ENCODE assay signal across 8 cellular contexts in genomic region chr17:81537343-81537855, GRCh38. TPM values are rescaled to one million over a fixed set of nuclear protein-coding genes. Genes with fewer than 3 reads are reported as not detected.
DNase-seq lines count a peak whose midpoint lies in the region; ATAC-seq and TF ChIP-seq lines count a peak whose summit lies in the region.

No MANE protein-coding gene starts in this region.

- no peak for DNase-seq in AG10803 (ENCODE audit: low read depth)
- peak; percentile 88 for DNase-seq in RPMI8226
- no peak for DNase-seq in chondrocyte (ENCODE audit: low spot score)
- peak; percentile 43 for DNase-seq in naive B cell

- H3K36me3 Mint-ChIP-seq in chondrocyte (ENCODE audit: low read depth) (peaks cover 8% of the 10 kb centered on the region), naive B cell (peaks cover 0 to 15% of the 10 kb centered on the region in 2 donors)

- TF ChIP-seq CTCF in AG10803 (conservative IDR thresholded peaks at IDR 0.05; ENCODE audit: low read length) (peak; percentile 57), GM12875 (IDR thresholded peaks at IDR 0.05; ENCODE audit: borderline replicate concordance, insufficient read depth, low read depth, low read length) (peak; percentile 81), chondrocyte (IDR thresholded peaks at IDR 0.05) (peak; percentile 74)

- no peak overlapping the region for H3K4me3 ChIP-seq in AG10803 (ENCODE audit: low read length)
- no peak overlapping the region for H3K4me3 ChIP-seq in GM12875 (ENCODE audit: low read depth, low read length)

- no peaks in the 10 kb centered on the region for H3K9me3 Mint-ChIP-seq in chondrocyte (ENCODE audit: low read depth)
- H3K9me3 Mint-ChIP-seq in naive B cell, result no peaks in the 10 kb centered on the region

- H3K4me1 Mint-ChIP-seq in chondrocyte (ENCODE audit: low read depth), result peaks cover 7% of the 10 kb centered on the region
- H3K4me1 Mint-ChIP-seq in naive B cell, result peaks cover 7 to 26% (median 15%) of the 10 kb centered on the region in 3 donors

- H3K27ac Mint-ChIP-seq in chondrocyte (ENCODE audit: unreplicated experiment) (peak overlapping the region; percentile 17), naive B cell (no peak overlapping the region)

- ATAC-seq in naive B cell (ENCODE audit: low read depth in 2 of 2) (peak; percentile 80 to 86), HG02623 (IDR thresholded peaks at IDR 0.05; ENCODE audit: unreplicated experiment) (no peak), GM18867 (IDR thresholded peaks at IDR 0.05; ENCODE audit: unreplicated experiment) (no peak), GM21576 (IDR thresholded peaks at IDR 0.05; ENCODE audit: unreplicated experiment) (no peak)

- no peaks in the 10 kb centered on the region for H3K27me3 Mint-ChIP-seq in chondrocyte (ENCODE audit: low read depth)
- H3K27me3 Mint-ChIP-seq in naive B cell, result peaks cover 5 to 23% (median 20%) of the 10 kb centered on the region in 3 donors

- H3K4me3 Mint-ChIP-seq in chondrocyte (ENCODE audit: unreplicated experiment), result no peak overlapping the region
- H3K4me3 Mint-ChIP-seq in naive B cell, result peak overlapping the region in 2 of 8 donors; percentile 16 to 63

RNA-seq across cellular contexts. Expression of gene FSCN2, which starts 9.2 kb away (rescaled TPM):
- total RNA-seq in chondrocyte, result 4.1 to 6.1 TPM (median 5.3 TPM) in 3 replicates
- under 1 TPM in 5 of 6 donors, not detected in 1; 0.17 to 0.59 (median 0.39) TPM for polyA plus RNA-seq in naive B cell (ENCODE audit: low read depth in 6 of 6)

RNA-seq across cellular contexts. Expression of gene FAAP100, which starts 14.8 kb away (rescaled TPM):
- total RNA-seq in chondrocyte, result 39.8 to 62.7 TPM (median 43.1 TPM) in 3 replicates
- polyA plus RNA-seq in naive B cell (ENCODE audit: low read depth in 6 of 6), result 10 to 100 TPM; 12.5 to 31.2 (median 15.1) TPM

RNA-seq across cellular contexts. Expression of gene ACTG1, which starts 24.8 kb away (rescaled TPM):
- total RNA-seq in chondrocyte, result 3,639 to 4,575 TPM (median 4,567 TPM) in 3 replicates
- 1,000 to 10,000 TPM in 1 of 6 donors, 100 to 1,000 TPM in 5; 664 to 1,094 (median 872) TPM for polyA plus RNA-seq in naive B cell (ENCODE audit: low read depth in 6 of 6)

Comparison
In these comparisons a context has a peak if more than half of its experiments do, and no peak if none do; other contexts are left out.
1. DNase-seq: peak in RPMI8226 (single experiment) and naive B cell (single experiment); none in AG10803 (single experiment) and chondrocyte (single experiment).
2. ATAC-seq: peak in naive B cell (2 of 2); none in HG02623 (single experiment), GM18867 (single experiment) and GM21576 (single experiment).
3. Peak in every context shown above with its lines, with median percentiles within 50 percentile points of each other: CTCF ChIP-seq.